Comparison of ENCODE assay signal across 1 cellular context in the genomic region with DNA sequence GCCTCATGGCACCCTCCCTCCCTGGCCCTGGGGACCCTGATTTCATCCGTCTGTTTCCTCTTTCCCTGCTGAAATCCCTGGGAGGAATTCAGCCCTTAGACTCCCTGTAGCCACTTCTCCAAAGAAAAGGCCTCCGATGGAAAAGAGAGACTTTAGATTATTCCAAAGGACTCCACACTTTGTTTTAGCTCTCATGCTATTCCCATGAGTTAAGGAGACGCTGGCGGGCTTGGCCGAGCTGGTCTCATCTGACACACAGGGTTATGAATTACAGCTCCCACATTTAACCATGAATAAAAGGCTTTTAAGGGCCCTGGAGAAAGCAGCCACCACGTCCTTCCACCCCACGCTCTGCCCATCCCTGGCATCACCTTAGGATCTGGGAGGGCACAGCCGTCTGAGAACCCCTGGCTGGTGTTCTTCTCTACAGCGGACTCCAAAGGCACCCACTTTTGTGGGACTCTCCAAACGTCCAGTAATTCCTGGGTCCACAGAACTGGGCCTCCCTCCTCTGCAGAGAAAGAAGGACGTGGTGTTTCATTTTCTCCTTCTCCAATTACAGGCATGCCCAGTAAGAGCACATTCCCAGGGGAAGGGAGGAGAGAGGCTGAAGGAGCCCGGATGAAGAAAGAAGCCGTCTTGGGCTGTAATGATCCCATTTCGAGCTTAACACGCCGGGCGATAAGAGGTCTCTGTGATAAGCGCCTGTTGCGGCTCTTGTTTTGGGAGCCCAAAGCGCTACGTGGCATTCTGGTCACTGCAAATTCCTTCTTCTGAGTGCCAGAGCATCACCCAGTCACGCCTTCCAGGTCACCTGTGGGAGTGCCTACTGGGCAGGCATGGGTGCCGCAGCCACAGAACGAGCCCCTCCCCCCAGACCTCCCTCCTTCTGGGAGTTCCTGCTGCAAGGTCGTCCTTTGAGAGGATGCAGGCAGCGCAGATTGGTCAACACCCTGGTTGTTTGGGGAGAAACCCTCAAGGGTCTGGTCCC.
TF ChIP-seq lines count a peak whose summit lies in the region.

No MANE protein-coding gene starts in this region.

TF ChIP-seq in SK-N-SH, 30 proteins besides CTCF, POLR2A, EP300 and RAD21 (continued from another document):
- TF ChIP-seq IRF3 (IDR thresholded peaks at IDR 0.05; ENCODE audit: low read depth, low read length) (no peak), YY1 (IDR thresholded peaks at IDR 0.05; ENCODE audit: low read depth) (no peak), MAX (IDR thresholded peaks at IDR 0.05; ENCODE audit: low read depth) (no peak), SMC3 (IDR thresholded peaks at IDR 0.05; ENCODE audit: low read depth, low read length) (no peak), FOXM1 (IDR thresholded peaks at IDR 0.05; ENCODE audit: low read depth) (no peak), POLR2AphosphoS5 (IDR thresholded peaks at IDR 0.05; ENCODE audit: low read depth, low read length) (no peak), TCF12 (IDR thresholded peaks at IDR 0.05) (no peak), RCOR1 (IDR thresholded peaks at IDR 0.05; ENCODE audit: low read length) (no peak), PBX3 (IDR thresholded peaks at IDR 0.05) (no peak), FOXJ3 (CRISPR knock-in tag; IDR thresholded peaks at IDR 0.05) (no peak), GATA2 (CRISPR knock-in tag; IDR thresholded peaks at IDR 0.05) (no peak), MEF2A (IDR thresholded peaks at IDR 0.05; ENCODE audit: borderline replicate concordance, low read depth) (no peak)
- TF ChIP-seq, protein P1, sequence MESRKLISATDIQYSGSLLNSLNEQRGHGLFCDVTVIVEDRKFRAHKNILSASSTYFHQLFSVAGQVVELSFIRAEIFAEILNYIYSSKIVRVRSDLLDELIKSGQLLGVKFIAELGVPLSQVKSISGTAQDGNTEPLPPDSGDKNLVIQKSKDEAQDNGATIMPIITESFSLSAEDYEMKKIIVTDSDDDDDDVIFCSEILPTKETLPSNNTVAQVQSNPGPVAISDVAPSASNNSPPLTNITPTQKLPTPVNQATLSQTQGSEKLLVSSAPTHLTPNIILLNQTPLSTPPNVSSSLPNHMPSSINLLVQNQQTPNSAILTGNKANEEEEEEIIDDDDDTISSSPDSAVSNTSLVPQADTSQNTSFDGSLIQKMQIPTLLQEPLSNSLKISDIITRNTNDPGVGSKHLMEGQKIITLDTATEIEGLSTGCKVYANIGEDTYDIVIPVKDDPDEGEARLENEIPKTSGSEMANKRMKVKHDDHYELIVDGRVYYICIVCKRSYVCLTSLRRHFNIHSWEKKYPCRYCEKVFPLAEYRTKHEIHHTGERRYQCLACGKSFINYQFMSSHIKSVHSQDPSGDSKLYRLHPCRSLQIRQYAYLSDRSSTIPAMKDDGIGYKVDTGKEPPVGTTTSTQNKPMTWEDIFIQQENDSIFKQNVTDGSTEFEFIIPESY (IDR thresholded peaks at IDR 0.05; ENCODE audit: borderline replicate concordance, low read depth), result no peak
- TF ChIP-seq, protein P2, sequence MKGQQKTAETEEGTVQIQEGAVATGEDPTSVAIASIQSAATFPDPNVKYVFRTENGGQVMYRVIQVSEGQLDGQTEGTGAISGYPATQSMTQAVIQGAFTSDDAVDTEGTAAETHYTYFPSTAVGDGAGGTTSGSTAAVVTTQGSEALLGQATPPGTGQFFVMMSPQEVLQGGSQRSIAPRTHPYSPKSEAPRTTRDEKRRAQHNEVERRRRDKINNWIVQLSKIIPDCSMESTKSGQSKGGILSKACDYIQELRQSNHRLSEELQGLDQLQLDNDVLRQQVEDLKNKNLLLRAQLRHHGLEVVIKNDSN (IDR thresholded peaks at IDR 0.05; ENCODE audit: borderline replicate concordance, low read depth), result no peak
- TF ChIP-seq, protein P3, sequence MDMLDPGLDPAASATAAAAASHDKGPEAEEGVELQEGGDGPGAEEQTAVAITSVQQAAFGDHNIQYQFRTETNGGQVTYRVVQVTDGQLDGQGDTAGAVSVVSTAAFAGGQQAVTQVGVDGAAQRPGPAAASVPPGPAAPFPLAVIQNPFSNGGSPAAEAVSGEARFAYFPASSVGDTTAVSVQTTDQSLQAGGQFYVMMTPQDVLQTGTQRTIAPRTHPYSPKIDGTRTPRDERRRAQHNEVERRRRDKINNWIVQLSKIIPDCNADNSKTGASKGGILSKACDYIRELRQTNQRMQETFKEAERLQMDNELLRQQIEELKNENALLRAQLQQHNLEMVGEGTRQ (IDR thresholded peaks at IDR 0.05; ENCODE audit: borderline replicate concordance, low read depth, low read length), result no peak
